1 cellular context compared by ENCODE assay signal in the genomic region with DNA sequence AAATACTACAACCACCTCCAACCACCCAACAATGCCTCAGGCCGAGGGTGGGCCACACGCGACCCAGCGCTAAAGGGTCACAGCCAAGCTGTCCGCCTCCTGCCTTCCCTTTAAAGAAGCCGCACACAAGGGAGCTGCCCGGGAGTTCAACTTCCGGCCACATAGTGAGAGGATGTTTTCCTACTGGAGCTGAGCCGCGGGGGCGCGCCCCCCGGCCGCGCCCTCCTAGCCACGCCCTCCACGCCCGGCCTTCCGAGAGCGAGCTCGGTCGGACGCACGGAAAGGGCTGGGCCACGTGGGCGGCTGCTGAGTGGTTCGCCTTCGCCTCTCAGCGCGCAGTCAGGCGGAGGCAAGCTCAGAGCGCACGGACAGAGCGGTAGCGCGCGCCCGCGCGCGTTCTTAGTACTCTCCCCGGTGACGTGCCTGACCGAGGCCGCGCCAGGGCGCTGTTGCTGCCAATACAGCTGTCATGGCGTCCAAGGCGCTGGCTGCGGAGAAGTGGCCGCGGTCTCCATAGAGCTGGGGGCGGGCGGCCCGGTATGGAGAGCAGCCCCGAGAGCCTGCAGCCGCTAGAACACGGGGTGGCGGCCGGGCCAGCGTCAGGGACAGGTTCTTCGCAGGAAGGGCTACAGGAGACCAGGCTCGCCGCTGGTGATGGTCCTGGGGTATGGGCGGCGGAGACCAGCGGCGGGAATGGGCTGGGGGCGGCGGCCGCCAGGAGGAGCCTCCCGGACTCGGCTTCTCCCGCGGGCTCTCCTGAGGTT.
A peak's percentile ranks its signal among the peaks of the same experiment; 100 is the strongest.
TF ChIP-seq lines count a peak whose summit lies in the region.

A gene with protein sequence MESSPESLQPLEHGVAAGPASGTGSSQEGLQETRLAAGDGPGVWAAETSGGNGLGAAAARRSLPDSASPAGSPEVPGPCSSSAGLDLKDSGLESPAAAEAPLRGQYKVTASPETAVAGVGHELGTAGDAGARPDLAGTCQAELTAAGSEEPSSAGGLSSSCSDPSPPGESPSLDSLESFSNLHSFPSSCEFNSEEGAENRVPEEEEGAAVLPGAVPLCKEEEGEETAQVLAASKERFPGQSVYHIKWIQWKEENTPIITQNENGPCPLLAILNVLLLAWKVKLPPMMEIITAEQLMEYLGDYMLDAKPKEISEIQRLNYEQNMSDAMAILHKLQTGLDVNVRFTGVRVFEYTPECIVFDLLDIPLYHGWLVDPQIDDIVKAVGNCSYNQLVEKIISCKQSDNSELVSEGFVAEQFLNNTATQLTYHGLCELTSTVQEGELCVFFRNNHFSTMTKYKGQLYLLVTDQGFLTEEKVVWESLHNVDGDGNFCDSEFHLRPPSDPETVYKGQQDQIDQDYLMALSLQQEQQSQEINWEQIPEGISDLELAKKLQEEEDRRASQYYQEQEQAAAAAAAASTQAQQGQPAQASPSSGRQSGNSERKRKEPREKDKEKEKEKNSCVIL (plus strand): TSS at position 446 of the 764 bp plus-strand sequence. CDS start 94 bp downstream, at position 540.

TF ChIP-seq in HepG2, 621 proteins besides CTCF, POLR2A, EP300 and RAD21 (continued from another document):
- TF ChIP-seq, protein P1, sequence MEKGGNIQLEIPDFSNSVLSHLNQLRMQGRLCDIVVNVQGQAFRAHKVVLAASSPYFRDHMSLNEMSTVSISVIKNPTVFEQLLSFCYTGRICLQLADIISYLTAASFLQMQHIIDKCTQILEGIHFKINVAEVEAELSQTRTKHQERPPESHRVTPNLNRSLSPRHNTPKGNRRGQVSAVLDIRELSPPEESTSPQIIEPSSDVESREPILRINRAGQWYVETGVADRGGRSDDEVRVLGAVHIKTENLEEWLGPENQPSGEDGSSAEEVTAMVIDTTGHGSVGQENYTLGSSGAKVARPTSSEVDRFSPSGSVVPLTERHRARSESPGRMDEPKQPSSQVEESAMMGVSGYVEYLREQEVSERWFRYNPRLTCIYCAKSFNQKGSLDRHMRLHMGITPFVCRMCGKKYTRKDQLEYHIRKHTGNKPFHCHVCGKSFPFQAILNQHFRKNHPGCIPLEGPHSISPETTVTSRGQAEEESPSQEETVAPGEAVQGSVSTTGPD (CRISPR knock-in tag; IDR thresholded peaks at IDR 0.05), result no peak
- TF ChIP-seq MAFG (CRISPR knock-in tag; IDR thresholded peaks at IDR 0.05) (no peak), KAT2B (IDR thresholded peaks at IDR 0.05; ENCODE audit: borderline replicate concordance, low read depth, low read length) (no peak), ZKSCAN5 (CRISPR knock-in tag; IDR thresholded peaks at IDR 0.05) (0 out of 2 replicates have a peak, but pooled peaks have one; percentile 3), KDM5A (IDR thresholded peaks at IDR 0.05; ENCODE audit: borderline replicate concordance, low read length) (peak; percentile 78; the same call in 1 of the 2 replicates), POLR2AphosphoS5 (IDR thresholded peaks at IDR 0.05; ENCODE audit: low read depth, low read length) (peak; percentile 75), HNF4A (CRISPR knock-in tag; IDR thresholded peaks at IDR 0.05) (peak; percentile 17), ZNF329 (CRISPR knock-in tag; IDR thresholded peaks at IDR 0.05; ENCODE audit: low read depth) (no peak), ZNF558 (CRISPR knock-in tag; IDR thresholded peaks at IDR 0.05; ENCODE audit: borderline replicate concordance) (no peak), ELF4 (CRISPR knock-in tag; IDR thresholded peaks at IDR 0.05; ENCODE audit: borderline replicate concordance) (no peak; the same call in 1 of the 2 replicates), CENPT (CRISPR knock-in tag; IDR thresholded peaks at IDR 0.05; ENCODE audit: low read depth) (no peak), SP5 (CRISPR knock-in tag; IDR thresholded peaks at IDR 0.05; ENCODE audit: borderline replicate concordance, low read depth) (no peak), ZNF451 (CRISPR knock-in tag; IDR thresholded peaks at IDR 0.05) (peak; percentile 61; the same call in 1 of the 2 replicates), NKX3-1 (CRISPR knock-in tag; IDR thresholded peaks at IDR 0.05) (peak; percentile 62; the same call in 1 of the 2 replicates), ZBTB38 (CRISPR knock-in tag; IDR thresholded peaks at IDR 0.05) (peak; percentile 46; the same call in 1 of the 2 replicates), DNMT3B (CRISPR knock-in tag; conservative IDR thresholded peaks at IDR 0.05) (no peak), ZNF180 (CRISPR knock-in tag; IDR thresholded peaks at IDR 0.05; ENCODE audit: borderline replicate concordance, low read depth) (no peak), PITX1 (CRISPR knock-in tag; IDR thresholded peaks at IDR 0.05) (peak; percentile 12; the same call in 1 of the 2 replicates)
- TF ChIP-seq, protein P2, sequence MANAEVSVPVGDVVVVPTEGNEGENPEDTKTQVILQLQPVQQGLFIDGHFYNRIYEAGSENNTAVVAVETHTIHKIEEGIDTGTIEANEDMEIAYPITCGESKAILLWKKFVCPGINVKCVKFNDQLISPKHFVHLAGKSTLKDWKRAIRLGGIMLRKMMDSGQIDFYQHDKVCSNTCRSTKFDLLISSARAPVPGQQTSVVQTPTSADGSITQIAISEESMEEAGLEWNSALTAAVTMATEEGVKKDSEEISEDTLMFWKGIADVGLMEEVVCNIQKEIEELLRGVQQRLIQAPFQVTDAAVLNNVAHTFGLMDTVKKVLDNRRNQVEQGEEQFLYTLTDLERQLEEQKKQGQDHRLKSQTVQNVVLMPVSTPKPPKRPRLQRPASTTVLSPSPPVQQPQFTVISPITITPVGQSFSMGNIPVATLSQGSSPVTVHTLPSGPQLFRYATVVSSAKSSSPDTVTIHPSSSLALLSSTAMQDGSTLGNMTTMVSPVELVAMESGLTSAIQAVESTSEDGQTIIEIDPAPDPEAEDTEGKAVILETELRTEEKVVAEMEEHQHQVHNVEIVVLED (CRISPR knock-in tag; IDR thresholded peaks at IDR 0.05; ENCODE audit: borderline replicate concordance), result peak; percentile 95
- TF ChIP-seq, protein P3, sequence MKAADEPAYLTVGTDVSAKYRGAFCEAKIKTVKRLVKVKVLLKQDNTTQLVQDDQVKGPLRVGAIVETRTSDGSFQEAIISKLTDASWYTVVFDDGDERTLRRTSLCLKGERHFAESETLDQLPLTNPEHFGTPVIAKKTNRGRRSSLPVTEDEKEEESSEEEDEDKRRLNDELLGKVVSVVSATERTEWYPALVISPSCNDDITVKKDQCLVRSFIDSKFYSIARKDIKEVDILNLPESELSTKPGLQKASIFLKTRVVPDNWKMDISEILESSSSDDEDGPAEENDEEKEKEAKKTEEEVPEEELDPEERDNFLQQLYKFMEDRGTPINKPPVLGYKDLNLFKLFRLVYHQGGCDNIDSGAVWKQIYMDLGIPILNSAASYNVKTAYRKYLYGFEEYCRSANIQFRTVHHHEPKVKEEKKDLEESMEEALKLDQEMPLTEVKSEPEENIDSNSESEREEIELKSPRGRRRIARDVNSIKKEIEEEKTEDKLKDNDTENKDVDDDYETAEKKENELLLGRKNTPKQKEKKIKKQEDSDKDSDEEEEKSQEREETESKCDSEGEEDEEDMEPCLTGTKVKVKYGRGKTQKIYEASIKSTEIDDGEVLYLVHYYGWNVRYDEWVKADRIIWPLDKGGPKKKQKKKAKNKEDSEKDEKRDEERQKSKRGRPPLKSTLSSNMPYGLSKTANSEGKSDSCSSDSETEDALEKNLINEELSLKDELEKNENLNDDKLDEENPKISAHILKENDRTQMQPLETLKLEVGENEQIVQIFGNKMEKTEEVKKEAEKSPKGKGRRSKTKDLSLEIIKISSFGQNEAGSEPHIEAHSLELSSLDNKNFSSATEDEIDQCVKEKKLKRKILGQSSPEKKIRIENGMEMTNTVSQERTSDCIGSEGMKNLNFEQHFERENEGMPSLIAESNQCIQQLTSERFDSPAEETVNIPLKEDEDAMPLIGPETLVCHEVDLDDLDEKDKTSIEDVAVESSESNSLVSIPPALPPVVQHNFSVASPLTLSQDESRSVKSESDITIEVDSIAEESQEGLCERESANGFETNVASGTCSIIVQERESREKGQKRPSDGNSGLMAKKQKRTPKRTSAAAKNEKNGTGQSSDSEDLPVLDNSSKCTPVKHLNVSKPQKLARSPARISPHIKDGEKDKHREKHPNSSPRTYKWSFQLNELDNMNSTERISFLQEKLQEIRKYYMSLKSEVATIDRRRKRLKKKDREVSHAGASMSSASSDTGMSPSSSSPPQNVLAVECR (CRISPR knock-in tag; IDR thresholded peaks at IDR 0.05; ENCODE audit: borderline replicate concordance), result peak; percentile 93
- TF ChIP-seq, protein P4, sequence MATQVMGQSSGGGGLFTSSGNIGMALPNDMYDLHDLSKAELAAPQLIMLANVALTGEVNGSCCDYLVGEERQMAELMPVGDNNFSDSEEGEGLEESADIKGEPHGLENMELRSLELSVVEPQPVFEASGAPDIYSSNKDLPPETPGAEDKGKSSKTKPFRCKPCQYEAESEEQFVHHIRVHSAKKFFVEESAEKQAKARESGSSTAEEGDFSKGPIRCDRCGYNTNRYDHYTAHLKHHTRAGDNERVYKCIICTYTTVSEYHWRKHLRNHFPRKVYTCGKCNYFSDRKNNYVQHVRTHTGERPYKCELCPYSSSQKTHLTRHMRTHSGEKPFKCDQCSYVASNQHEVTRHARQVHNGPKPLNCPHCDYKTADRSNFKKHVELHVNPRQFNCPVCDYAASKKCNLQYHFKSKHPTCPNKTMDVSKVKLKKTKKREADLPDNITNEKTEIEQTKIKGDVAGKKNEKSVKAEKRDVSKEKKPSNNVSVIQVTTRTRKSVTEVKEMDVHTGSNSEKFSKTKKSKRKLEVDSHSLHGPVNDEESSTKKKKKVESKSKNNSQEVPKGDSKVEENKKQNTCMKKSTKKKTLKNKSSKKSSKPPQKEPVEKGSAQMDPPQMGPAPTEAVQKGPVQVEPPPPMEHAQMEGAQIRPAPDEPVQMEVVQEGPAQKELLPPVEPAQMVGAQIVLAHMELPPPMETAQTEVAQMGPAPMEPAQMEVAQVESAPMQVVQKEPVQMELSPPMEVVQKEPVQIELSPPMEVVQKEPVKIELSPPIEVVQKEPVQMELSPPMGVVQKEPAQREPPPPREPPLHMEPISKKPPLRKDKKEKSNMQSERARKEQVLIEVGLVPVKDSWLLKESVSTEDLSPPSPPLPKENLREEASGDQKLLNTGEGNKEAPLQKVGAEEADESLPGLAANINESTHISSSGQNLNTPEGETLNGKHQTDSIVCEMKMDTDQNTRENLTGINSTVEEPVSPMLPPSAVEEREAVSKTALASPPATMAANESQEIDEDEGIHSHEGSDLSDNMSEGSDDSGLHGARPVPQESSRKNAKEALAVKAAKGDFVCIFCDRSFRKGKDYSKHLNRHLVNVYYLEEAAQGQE (IDR thresholded peaks at IDR 0.05; ENCODE audit: borderline replicate concordance in 1 of 2, low read depth in 1 of 2, low read length in 2 of 2), result no peak; a peak in 1 of 4 replicates
- TF ChIP-seq, protein P5, sequence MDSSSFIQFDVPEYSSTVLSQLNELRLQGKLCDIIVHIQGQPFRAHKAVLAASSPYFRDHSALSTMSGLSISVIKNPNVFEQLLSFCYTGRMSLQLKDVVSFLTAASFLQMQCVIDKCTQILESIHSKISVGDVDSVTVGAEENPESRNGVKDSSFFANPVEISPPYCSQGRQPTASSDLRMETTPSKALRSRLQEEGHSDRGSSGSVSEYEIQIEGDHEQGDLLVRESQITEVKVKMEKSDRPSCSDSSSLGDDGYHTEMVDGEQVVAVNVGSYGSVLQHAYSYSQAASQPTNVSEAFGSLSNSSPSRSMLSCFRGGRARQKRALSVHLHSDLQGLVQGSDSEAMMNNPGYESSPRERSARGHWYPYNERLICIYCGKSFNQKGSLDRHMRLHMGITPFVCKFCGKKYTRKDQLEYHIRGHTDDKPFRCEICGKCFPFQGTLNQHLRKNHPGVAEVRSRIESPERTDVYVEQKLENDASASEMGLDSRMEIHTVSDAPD (CRISPR knock-in tag; IDR thresholded peaks at IDR 0.05), result no peak
- TF ChIP-seq, protein P6, sequence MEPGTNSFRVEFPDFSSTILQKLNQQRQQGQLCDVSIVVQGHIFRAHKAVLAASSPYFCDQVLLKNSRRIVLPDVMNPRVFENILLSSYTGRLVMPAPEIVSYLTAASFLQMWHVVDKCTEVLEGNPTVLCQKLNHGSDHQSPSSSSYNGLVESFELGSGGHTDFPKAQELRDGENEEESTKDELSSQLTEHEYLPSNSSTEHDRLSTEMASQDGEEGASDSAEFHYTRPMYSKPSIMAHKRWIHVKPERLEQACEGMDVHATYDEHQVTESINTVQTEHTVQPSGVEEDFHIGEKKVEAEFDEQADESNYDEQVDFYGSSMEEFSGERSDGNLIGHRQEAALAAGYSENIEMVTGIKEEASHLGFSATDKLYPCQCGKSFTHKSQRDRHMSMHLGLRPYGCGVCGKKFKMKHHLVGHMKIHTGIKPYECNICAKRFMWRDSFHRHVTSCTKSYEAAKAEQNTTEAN (CRISPR knock-in tag; conservative IDR thresholded peaks at IDR 0.05), result 0 out of 2 replicates have a peak, but pooled peaks have one; percentile 53
